10 cellular contexts compared by ENCODE assay signal in genomic region chr14:32702571-32702970, GRCh38.
A peak's percentile ranks its signal among the peaks of the same experiment; 100 is the strongest.
DNase-seq lines count a peak whose midpoint lies in the region; ATAC-seq and FAIRE-seq lines count a peak whose summit lies in the region.
"Had no signal": no experiment of that assay in that cellular context is flagged by ENCODE, and none has a peak within 500 bp of the region (broad histone marks: within the 10 kb centered on the region; RNA-seq: fewer than 3 reads in every experiment).

No MANE protein-coding gene starts in this region.

- no peaks in the 10 kb centered on the region for H3K9me3 ChIP-seq in muscle layer of colon (ENCODE audit: low read length)
- H3K9me3 ChIP-seq: BLaER1 had no signal

- H3K27me3 Mint-ChIP-seq in activated naive CD4-positive, alpha-beta T cell treated with anti-CD3 and anti-CD28 coated beads for 36 hours (ENCODE audit: low read depth): no peaks in the 10 kb centered on the region
- H3K27me3 Mint-ChIP-seq in naive thymus-derived CD8-positive, alpha-beta T cell: peaks cover 0 to 4% (median 0%) of the 10 kb centered on the region in 5 donors

- H3K4me3 ChIP-seq in muscle layer of colon (ENCODE audit: low read depth in 1 of 2, low read length in 2 of 2): no peak overlapping the region
- H3K4me3 ChIP-seq: BLaER1 had no signal

- H3K27ac ChIP-seq in muscle layer of colon (ENCODE audit: low read depth, low read length): peak overlapping the region; percentile 74
- H3K27ac ChIP-seq: BLaER1, VCaP had no signal

- peak overlapping the region; percentile 77 for H3K27ac Mint-ChIP-seq in activated naive CD4-positive, alpha-beta T cell treated with anti-CD3 and anti-CD28 coated beads for 36 hours
- H3K27ac Mint-ChIP-seq in naive thymus-derived CD8-positive, alpha-beta T cell: no peak overlapping the region

- H3K36me3 ChIP-seq in muscle layer of colon (ENCODE audit: insufficient read depth, low read length): peaks cover 3% of the 10 kb centered on the region
- H3K36me3 ChIP-seq: BLaER1 had no signal

- no peak for ATAC-seq in naive thymus-derived CD8-positive, alpha-beta T cell

- peaks cover 34% of the 10 kb centered on the region for H3K4me1 ChIP-seq in muscle layer of colon (ENCODE audit: insufficient read depth, low read length)

- CTCF ChIA-PET in activated naive CD4-positive, alpha-beta T cell treated with anti-CD3 and anti-CD28 coated beads for 36 hours (lab: Charles Lee): interaction anchor here (1.2 kb wide), 1 partner anchor 9 kb away, joined by 4 read pairs; no protein-coding TSS in a partner anchor

- no peak overlapping the region for H3K4me3 Mint-ChIP-seq in activated naive CD4-positive, alpha-beta T cell treated with anti-CD3 and anti-CD28 coated beads for 36 hours
- H3K4me3 Mint-ChIP-seq in naive thymus-derived CD8-positive, alpha-beta T cell: no peak overlapping the region

- peaks cover 8% of the 10 kb centered on the region for H3K4me1 Mint-ChIP-seq in activated naive CD4-positive, alpha-beta T cell treated with anti-CD3 and anti-CD28 coated beads for 36 hours (ENCODE audit: low read depth)
- no peaks in the 10 kb centered on the region for H3K4me1 Mint-ChIP-seq in naive thymus-derived CD8-positive, alpha-beta T cell

- no peaks in the 10 kb centered on the region for H3K27me3 ChIP-seq in muscle layer of colon (ENCODE audit: control insufficient read depth in 1 of 2, insufficient read depth in 2 of 2, low read length in 2 of 2)
- H3K27me3 ChIP-seq: BLaER1 had no signal

- POLR2A ChIA-PET in naive thymus-derived CD8-positive, alpha-beta T cell (lab: Charles Lee): no interaction called here

- H3K9ac ChIP-seq in muscle layer of colon (ENCODE audit: low read length): peak overlapping the region; percentile 3
- H3K9ac ChIP-seq: BLaER1 had no signal

- peak; percentile 59 for DNase-seq in activated naive CD4-positive, alpha-beta T cell treated with anti-CD3 and anti-CD28 coated beads for 36 hours
- DNase-seq in activated naive CD4-positive, alpha-beta T cell (lab: John Stamatoyannopoulos, UW): no peak
- DNase-seq in HT1080 (ENCODE audit: low read depth): peak; percentile 13
- DNase-seq in dermis microvascular lymphatic vessel endothelial cell (ENCODE audit: low read depth in 2 of 2): peak; percentile 51 to 81
- DNase-seq in urothelium cell line (ENCODE audit: low spot score): peak; percentile 13
- DNase-seq in naive thymus-derived CD8-positive, alpha-beta T cell: no peak
- DNase-seq in NCI-H2171 (lab: John Stamatoyannopoulos, UW): no peak

- intact Hi-C loops in activated naive CD4-positive, alpha-beta T cell treated with anti-CD3 and anti-CD28 coated beads for 36 hours (cut with micrococcal nuclease): loop anchor here (5.0 kb wide), 1 partner anchor 125 kb away; no protein-coding TSS in a partner anchor

- H3K9me3 Mint-ChIP-seq in activated naive CD4-positive, alpha-beta T cell treated with anti-CD3 and anti-CD28 coated beads for 36 hours: no peaks in the 10 kb centered on the region
- H3K9me3 Mint-ChIP-seq in naive thymus-derived CD8-positive, alpha-beta T cell: no peaks in the 10 kb centered on the region

- H3K36me3 Mint-ChIP-seq in activated naive CD4-positive, alpha-beta T cell treated with anti-CD3 and anti-CD28 coated beads for 36 hours (ENCODE audit: low read depth): no peaks in the 10 kb centered on the region
- H3K36me3 Mint-ChIP-seq in naive thymus-derived CD8-positive, alpha-beta T cell: peaks cover 0 to 4% (median 0%) of the 10 kb centered on the region in 3 donors

- FAIRE-seq in urothelium cell line (lab: Jason Lieb, UNC): no peak

Comparison
In these comparisons a context has a peak if more than half of its experiments do, and no peak if none do; other contexts are left out.
1. DNase-seq: peak in activated naive CD4-positive, alpha-beta T cell treated with anti-CD3 and anti-CD28 coated beads for 36 hours (single experiment), HT1080 (single experiment), dermis microvascular lymphatic vessel endothelial cell (2 of 2) and urothelium cell line (single experiment); none in activated naive CD4-positive, alpha-beta T cell (0 of 4), naive thymus-derived CD8-positive, alpha-beta T cell (0 of 10) and NCI-H2171 (single experiment).